8 cellular contexts compared by ENCODE assay signal in the genomic region with DNA sequence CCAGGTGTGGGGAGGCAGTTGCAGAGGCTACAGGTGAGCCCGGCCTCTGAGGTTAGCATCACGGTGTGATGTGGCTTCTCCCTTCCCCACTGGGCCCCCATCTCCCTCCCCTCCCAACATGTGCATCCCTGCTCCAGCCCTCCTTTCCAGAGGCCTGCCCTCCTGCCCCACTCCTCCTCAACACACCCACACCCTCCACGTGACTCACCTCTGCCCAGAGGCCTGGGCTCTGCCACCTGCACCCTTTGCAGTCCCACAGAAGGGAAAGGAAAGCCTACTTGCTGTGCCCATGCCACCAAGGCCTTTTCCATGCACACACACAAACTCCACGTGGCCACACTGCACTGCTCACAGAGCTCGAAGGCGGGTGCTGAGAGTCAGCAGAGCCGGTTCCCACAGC.
"Had no signal": no experiment of that assay in that cellular context is flagged by ENCODE, and none has a peak within 500 bp of the region (broad histone marks: within the 10 kb centered on the region; RNA-seq: fewer than 3 reads in every experiment).

No MANE protein-coding gene starts in this region.

- ATAC-seq: HCT116, HepG2 had no signal

- DNase-seq: GM23248, GOT3, H7 had no signal

- H3K36me3 Mint-ChIP-seq: IgD-negative memory B cell had no signal

- H3K27ac Mint-ChIP-seq: IgD-negative memory B cell had no signal

- H3K9me3 Mint-ChIP-seq: IgD-negative memory B cell had no signal

- H3K4me1 Mint-ChIP-seq: IgD-negative memory B cell had no signal

- H3K4me3 Mint-ChIP-seq: IgD-negative memory B cell had no signal

- H3K36me3 ChIP-seq: HAP-1 had no signal

- H3K27ac ChIP-seq: GM23248, HL-60 had no signal

- H3K9ac ChIP-seq: GM23248 had no signal

- H2AFZ ChIP-seq: GM23248 had no signal

- H3K4me3 ChIP-seq: GM23248, HAP-1 had no signal

- H3K4me1 ChIP-seq: HAP-1 had no signal

- H3K9me3 ChIP-seq: HAP-1 had no signal
